16 cellular contexts compared by ENCODE assay signal in the genomic region with DNA sequence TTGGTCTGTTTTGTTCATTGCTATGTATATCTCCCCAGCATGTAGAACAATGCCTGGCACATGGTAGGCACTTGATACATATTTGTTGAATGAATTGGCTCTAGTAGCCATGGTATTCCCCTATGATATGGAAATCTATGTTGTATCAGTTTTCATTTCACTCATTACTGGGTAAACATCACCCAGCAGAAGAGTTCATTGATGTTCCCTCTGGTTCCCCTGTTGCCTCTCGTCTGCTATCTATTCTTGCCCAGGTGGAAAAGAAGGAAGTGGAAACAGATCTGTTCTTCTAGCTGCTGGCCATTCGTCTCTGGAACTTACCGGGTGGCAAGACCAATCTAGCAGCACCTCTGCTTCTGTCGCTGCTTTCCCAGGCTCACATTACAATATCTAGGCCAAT.
DNase-seq lines count a peak whose midpoint lies in the region; ATAC-seq lines count a peak whose summit lies in the region.
"Had no signal": no experiment of that assay in that cellular context is flagged by ENCODE, and none has a peak within 500 bp of the region (broad histone marks: within the 10 kb centered on the region; RNA-seq: fewer than 3 reads in every experiment).

No MANE protein-coding gene starts in this region.

- no peak overlapping the region for H3K27ac ChIP-seq in substantia nigra (ENCODE audit: low read depth, low read length, poor library complexity, severe bottlenecking)
- H3K27ac ChIP-seq: 22Rv1, WERI-Rb-1 had no signal

- H3K4me3 Mint-ChIP-seq in naive B cell = no peak overlapping the region
- H3K4me3 Mint-ChIP-seq: CD4-positive, CD25-positive, alpha-beta regulatory T cell; central memory CD8-positive, alpha-beta T cell had no signal

- peaks cover 5 to 14% (median 9%) of the 10 kb centered on the region in 3 donors for H3K4me1 Mint-ChIP-seq in naive B cell
- H3K4me1 Mint-ChIP-seq: CD4-positive, CD25-positive, alpha-beta regulatory T cell had no signal

- peaks cover 6 to 8% of the 10 kb centered on the region in 2 donors for H3K36me3 Mint-ChIP-seq in naive B cell

- no peaks in the 10 kb centered on the region for H3K27me3 Mint-ChIP-seq in naive B cell
- H3K27me3 Mint-ChIP-seq: CD4-positive, CD25-positive, alpha-beta regulatory T cell; central memory CD8-positive, alpha-beta T cell had no signal

- H3K9me3 Mint-ChIP-seq in naive B cell = peaks cover 0 to 6% (median 5%) of the 10 kb centered on the region in 7 donors
- H3K9me3 Mint-ChIP-seq: central memory CD8-positive, alpha-beta T cell had no signal

- DNase-seq in NCI-H2029 (lab: John Stamatoyannopoulos, UW) (peak; percentile 2), NCI-H2029 treated with DMSO at 0.1 percent for 48 hours (lab: John Stamatoyannopoulos, UW) (no peak), naive B cell (no peak), substantia nigra (lab: John Stamatoyannopoulos, UW) (no peak), NCI-H1417 (lab: John Stamatoyannopoulos, UW) (no peak), SIG-M5 (lab: John Stamatoyannopoulos, UW) (no peak)
- DNase-seq: activated T-cell treated with anti-CD3 and anti-CD28 coated beads for 4 hours; CD4-positive, CD25-positive, alpha-beta regulatory T cell; kidney; MG63; SK-N-SH; WERI-Rb-1 had no signal

- ATAC-seq in GM21737 (IDR thresholded peaks at IDR 0.05; ENCODE audit: unreplicated experiment) (peak; percentile 56), HG03378 (IDR thresholded peaks at IDR 0.05; ENCODE audit: unreplicated experiment) (peak; percentile 96), naive B cell (ENCODE audit: low read depth in 2 of 2) (no peak)

- peak overlapping the region in 4 of 6 donors; percentile 1 to 51 (median 16) for H3K27ac Mint-ChIP-seq in naive B cell
- H3K27ac Mint-ChIP-seq: CD4-positive, CD25-positive, alpha-beta regulatory T cell had no signal

Comparison
In these comparisons a context has a peak if more than half of its experiments do, and no peak if none do; other contexts are left out.
1. ATAC-seq: peak in GM21737 (single experiment) and HG03378 (single experiment); none in naive B cell (0 of 2).